10 cellular contexts compared by ENCODE assay signal in genomic region chr16:55471448-55472097, GRCh38. TPM values are rescaled to one million over a fixed set of nuclear protein-coding genes. Genes with fewer than 3 reads are reported as not detected.
DNase-seq lines count a peak whose midpoint lies in the region; ATAC-seq, FAIRE-seq and TF ChIP-seq lines count a peak whose summit lies in the region.
"Had no signal": no experiment of that assay in that cellular context is flagged by ENCODE, and none has a peak within 500 bp of the region (broad histone marks: within the 10 kb centered on the region; RNA-seq: fewer than 3 reads in every experiment).

No MANE protein-coding gene starts in this region.

- no peak for FAIRE-seq in D721Med (lab: Jason Lieb, UNC)
- FAIRE-seq: colon had no signal

- WGBS in hepatocyte (ENCODE audit: low lambda C conversion rate, missing lambda C conversion rate), result 62% methylated on average over 4 of the region's 4 CpGs
- WGBS in ovary, 3 donors, result 61 to 70% (median 67%) methylated on average over 4 of the region's 4 CpGs

- H3K9me2 ChIP-seq in hepatocyte (replicated peaks; ENCODE audit: insufficient read depth), result no peaks in the 10 kb centered on the region

- H3K36me3 ChIP-seq in SJSA1 (no peaks in the 10 kb centered on the region; the same call in 1 of the 2 replicates), hepatocyte (replicated peaks; ENCODE audit: insufficient read depth, low read depth) (no peaks in the 10 kb centered on the region), ovary (no peaks in the 10 kb centered on the region)

- H3K27me3 ChIP-seq in SJSA1 (replicated peaks) (no peaks in the 10 kb centered on the region), hepatocyte (no peaks in the 10 kb centered on the region), ovary (no peaks in the 10 kb centered on the region)

- ATAC-seq in GM21723 (IDR thresholded peaks at IDR 0.05; ENCODE audit: unreplicated experiment), result peak; percentile 77
- no peak for ATAC-seq in HG03439 (IDR thresholded peaks at IDR 0.05; ENCODE audit: unreplicated experiment)

- H4K20me1 ChIP-seq in hepatocyte (ENCODE audit: insufficient read depth, poor library complexity, severe bottlenecking), result no peaks in the 10 kb centered on the region

- TF ChIP-seq POLR2A in ovary (IDR thresholded peaks at IDR 0.05), result no peak

- H2AFZ ChIP-seq in hepatocyte, result no peak overlapping the region

- no peak for TF ChIP-seq EP300 in ovary (IDR thresholded peaks at IDR 0.05)

- intact Hi-C loops in ovary (cut with DNase I), result no loop called here

- H3K4me2 ChIP-seq in hepatocyte, result no peak overlapping the region

- H3K79me2 ChIP-seq in hepatocyte, result no peaks in the 10 kb centered on the region

- no peak overlapping the region for H3K4me3 ChIP-seq in SJSA1
- H3K4me3 ChIP-seq in hepatocyte, result no peak overlapping the region
- no peak overlapping the region for H3K4me3 ChIP-seq in ovary

- peak overlapping the region; percentile 93 for H3K27ac ChIP-seq in SJSA1
- no peak overlapping the region for H3K27ac ChIP-seq in hepatocyte
- H3K27ac ChIP-seq in ovary, result no peak overlapping the region

- no peaks in the 10 kb centered on the region for H3K9me3 ChIP-seq in SJSA1 (replicated peaks)
- no peaks in the 10 kb centered on the region for H3K9me3 ChIP-seq in hepatocyte (ENCODE audit: low read depth)
- H3K9me3 ChIP-seq in ovary, result no peaks in the 10 kb centered on the region

- H3K4me1 ChIP-seq in SJSA1 (replicated peaks) (peaks cover 37% of the 10 kb centered on the region), hepatocyte (ENCODE audit: insufficient read depth) (no peaks in the 10 kb centered on the region), ovary (ENCODE audit: insufficient read depth) (peaks cover 2% of the 10 kb centered on the region)

- DNase-seq in Daoy (ENCODE audit: low read depth) (peak; percentile 75), SJSA1 (ENCODE audit: low read depth in 1 of 2, low spot score in 2 of 2) (peak; percentile 77 to 81), hepatocyte (ENCODE audit: low spot score) (peak; percentile 40), NCI-H345 (lab: John Stamatoyannopoulos, UW) (no peak), D721Med (ENCODE audit: insufficient read length, low spot score) (no peak), ovary (no peak)
- DNase-seq: right cardiac atrium had no signal

- TF ChIP-seq CTCF in hepatocyte (IDR thresholded peaks at IDR 0.05; ENCODE audit: poor library complexity), result no peak
- no peak for TF ChIP-seq CTCF in D721Med (IDR thresholded peaks at IDR 0.05; ENCODE audit: insufficient read depth, missing control alignments)
- no peak for TF ChIP-seq CTCF in ovary (IDR thresholded peaks at IDR 0.05)

RNA-seq across cellular contexts. Expression of gene MMP2, which starts 7.4 kb away (rescaled TPM):
- total RNA-seq in Daoy (2014; rRNA removed; shearing (Covaris generic)), result 143 and 147 TPM in 2 replicates
- 231 and 305 TPM in 2 replicates for total RNA-seq in SJSA1 (2014; rRNA removed; shearing (Covaris generic))
- total RNA-seq in hepatocyte (107 and 128 TPM in 2 replicates), ovary (100 to 1,000 TPM; 102 to 629 (median 300) TPM)
- polyA plus RNA-seq in hepatocyte (196 and 198 TPM in 2 replicates), ovary (100 to 1,000 TPM; 191 to 483 TPM)

RNA-seq across cellular contexts. Expression of gene LPCAT2, which starts 37.3 kb away (rescaled TPM):
- total RNA-seq in Daoy (2014; rRNA removed; shearing (Covaris generic)), result 0.45 and 0.69 TPM in 2 replicates
- total RNA-seq in SJSA1 (2014; rRNA removed; shearing (Covaris generic)), result 0.47 TPM in 1 of 2 replicates, not detected in the other
- total RNA-seq in hepatocyte, result 9.5 and 13.9 TPM in 2 replicates
- 6.4 and 10.6 TPM in 2 replicates for polyA plus RNA-seq in hepatocyte
- total RNA-seq in ovary, result 10 to 100 TPM; 19.1 to 39.7 (median 28.0) TPM
- 10 to 100 TPM; 12.2 to 15.3 TPM for polyA plus RNA-seq in ovary

Comparison
In these comparisons a context has a peak if more than half of its experiments do, and no peak if none do; other contexts are left out.
1. DNase-seq: peak in Daoy (single experiment), SJSA1 (2 of 2) and hepatocyte (single experiment); none in NCI-H345 (single experiment), D721Med (single experiment) and ovary (0 of 5).